ENCODE assay signal across 8 cellular contexts in the genomic region with DNA sequence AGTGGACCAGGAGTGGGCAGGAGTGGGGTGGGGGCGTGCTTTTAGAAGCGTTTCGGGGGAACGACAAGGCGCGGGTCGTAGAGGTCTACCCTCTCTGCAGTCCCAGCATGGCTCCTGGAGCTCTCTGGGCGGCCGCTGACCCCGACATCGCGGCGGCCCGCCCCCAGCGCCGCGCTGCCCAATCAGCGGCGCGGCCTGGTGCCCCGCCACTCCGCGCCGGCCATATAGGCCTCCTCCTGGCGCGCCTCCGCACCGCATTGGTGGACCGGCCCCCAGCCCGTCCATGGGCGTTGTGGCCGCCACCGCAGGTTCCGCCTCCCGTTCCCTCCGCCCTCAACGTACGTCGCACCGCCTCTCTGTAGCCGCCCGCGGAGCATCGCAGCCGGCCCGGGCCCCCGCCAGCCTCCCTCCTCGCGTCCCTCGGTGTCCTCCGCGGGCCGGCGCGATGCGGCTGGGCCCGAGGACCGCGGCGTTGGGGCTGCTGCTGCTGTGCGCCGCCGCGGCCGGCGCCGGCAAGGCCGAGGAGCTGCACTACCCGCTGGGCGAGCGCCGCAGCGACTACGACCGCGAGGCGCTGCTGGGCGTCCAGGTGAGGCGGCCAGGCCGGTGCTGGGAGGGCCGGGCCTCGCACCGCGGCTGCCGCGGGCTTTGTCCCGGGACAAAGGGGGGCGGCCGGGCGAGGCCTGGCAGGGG. TPM values are rescaled to one million over a fixed set of nuclear protein-coding genes. Genes with fewer than 3 reads are reported as not detected.
DNase-seq lines count a peak whose midpoint lies in the region; ATAC-seq and TF ChIP-seq lines count a peak whose summit lies in the region.

A gene with protein sequence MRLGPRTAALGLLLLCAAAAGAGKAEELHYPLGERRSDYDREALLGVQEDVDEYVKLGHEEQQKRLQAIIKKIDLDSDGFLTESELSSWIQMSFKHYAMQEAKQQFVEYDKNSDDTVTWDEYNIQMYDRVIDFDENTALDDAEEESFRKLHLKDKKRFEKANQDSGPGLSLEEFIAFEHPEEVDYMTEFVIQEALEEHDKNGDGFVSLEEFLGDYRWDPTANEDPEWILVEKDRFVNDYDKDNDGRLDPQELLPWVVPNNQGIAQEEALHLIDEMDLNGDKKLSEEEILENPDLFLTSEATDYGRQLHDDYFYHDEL (plus strand): TSS at position 353 of the 693 bp plus-strand sequence. CDS start 93 bp downstream, at position 446.

- no peaks in the 10 kb centered on the region for H3K9me3 ChIP-seq in smooth muscle cell (replicated peaks; ENCODE audit: low read depth)

- CTCF ChIA-PET in activated B cell treated with CpG ODN at 0.5 μM for 24 hours (lab: Charles Lee): interaction anchor here (1.6 kb wide), 1 partner anchor 100 kb away, joined by 5 read pairs; no protein-coding TSS in a partner anchor

- peaks cover 19% of the 10 kb centered on the region for H3K79me2 ChIP-seq in smooth muscle cell (ENCODE audit: low read depth)

- ATAC-seq in GM19025 (IDR thresholded peaks at IDR 0.05; ENCODE audit: low read depth, unreplicated experiment) (peak; percentile 98), HG03280 (IDR thresholded peaks at IDR 0.05; ENCODE audit: unreplicated experiment) (peak; percentile 97), activated B cell treated with CpG ODN at 0.5 μM for 24 hours (ENCODE audit: low read depth) (peak; percentile 97)

- peak within 1 kb of the TSS; percentile 93 for H3K27ac Mint-ChIP-seq in activated B cell treated with CpG ODN at 0.5 μM for 24 hours

- peak within 1 kb of the TSS; percentile 98 for H3K4me2 ChIP-seq in smooth muscle cell

- H3K27me3 ChIP-seq in smooth muscle cell (ENCODE audit: low read depth): no peaks in the 10 kb centered on the region

- peak within 1 kb of the TSS; percentile 94 for H2AFZ ChIP-seq in smooth muscle cell (ENCODE audit: low read depth)

- TF ChIP-seq CTCF in AG09319 (IDR thresholded peaks at IDR 0.05; ENCODE audit: low read depth, low read length) (no peak), activated B cell treated with CpG ODN at 0.5 μM for 24 hours (IDR thresholded peaks at IDR 0.05) (no peak), cardiac fibroblast (IDR thresholded peaks at IDR 0.05; ENCODE audit: low read depth, low read length) (no peak), smooth muscle cell (IDR thresholded peaks at IDR 0.05; ENCODE audit: borderline replicate concordance, insufficient read depth, poor library complexity, severe bottlenecking) (no peak)

- POLR2A ChIA-PET in activated B cell treated with CpG ODN at 0.5 μM for 24 hours (lab: Charles Lee): interaction anchor here (1.1 to 2.3 kb wide), 9 partner anchors 8 to 490 kb away, joined by 3 to 27 read pairs (median 7); a partner anchor contains a TSS

- H3K4me3 ChIP-seq in cardiac fibroblast (replicated peaks in 1 of 2; ENCODE audit: low read depth in 2 of 2, low read length in 2 of 2) (peak within 1 kb of the TSS; percentile 72 to 73), smooth muscle cell (peak within 1 kb of the TSS; percentile 90)

- H3K9ac ChIP-seq in smooth muscle cell (ENCODE audit: low read depth): peak within 1 kb of the TSS; percentile 83

- peak within 1 kb of the TSS; percentile 51 for H3K27ac ChIP-seq in smooth muscle cell (ENCODE audit: low read depth)

- WGBS in smooth muscle cell (ENCODE audit: low lambda C conversion rate): 1% methylated on average over 61 of the region's 90 CpGs

- H3K36me3 Mint-ChIP-seq in activated B cell treated with CpG ODN at 0.5 μM for 24 hours (ENCODE audit: low read depth): peaks cover 17% of the 10 kb centered on the region

- H3K4me1 Mint-ChIP-seq in activated B cell treated with CpG ODN at 0.5 μM for 24 hours: peaks cover 41% of the 10 kb centered on the region

- peaks cover 3% of the 10 kb centered on the region for H4K20me1 ChIP-seq in smooth muscle cell (ENCODE audit: low read depth)

- no peaks in the 10 kb centered on the region for H3K27me3 Mint-ChIP-seq in activated B cell treated with CpG ODN at 0.5 μM for 24 hours

- no peaks in the 10 kb centered on the region for H3K9me3 Mint-ChIP-seq in activated B cell treated with CpG ODN at 0.5 μM for 24 hours

- no peaks in the 10 kb centered on the region for H3K36me3 ChIP-seq in smooth muscle cell (ENCODE audit: low read depth)

- H3K4me3 Mint-ChIP-seq in activated B cell treated with CpG ODN at 0.5 μM for 24 hours: peak within 1 kb of the TSS; percentile 90

- intact Hi-C loops in activated B cell treated with CpG ODN at 0.5 μM for 24 hours (cut with micrococcal nuclease): loop anchor here (1.0 to 10.0 kb wide), 5 partner anchors 26 to 617 kb away; a partner anchor contains a TSS

- DNase-seq in AG09319 (ENCODE audit: extremely low read depth, low read depth): peak; percentile 81
- DNase-seq in NCI-H345 (lab: John Stamatoyannopoulos, UW): peak; percentile 92
- peak; percentile 91 for DNase-seq in activated B cell treated with CpG ODN at 0.5 μM for 24 hours
- DNase-seq in cardiac fibroblast (ENCODE audit: low read depth in 2 of 2): peak; percentile 93 to 96
- peak; percentile 97 for DNase-seq in iPS-NIHi7 (ENCODE audit: extremely low spot score)
- peak; percentile 62 for DNase-seq in smooth muscle cell (lab: John Stamatoyannopoulos, UW; ENCODE audit: unreplicated experiment)

- H3F3A ChIP-seq in smooth muscle cell (ENCODE audit: low read depth): no peaks in the 10 kb centered on the region

- peaks cover 44% of the 10 kb centered on the region for H3K4me1 ChIP-seq in smooth muscle cell (ENCODE audit: low read depth)

RNA-seq across cellular contexts. Expression of the gene that starts here (rescaled TPM):
- total RNA-seq in activated B cell treated with CpG ODN at 0.5 μM for 24 hours (23.8 and 25.0 TPM in 2 replicates), smooth muscle cell (200 and 230 TPM in 2 replicates)
- polyA plus RNA-seq in smooth muscle cell: 146 and 190 TPM in 2 replicates

Comparison
In these comparisons a context has a peak if more than half of its experiments do, and no peak if none do; other contexts are left out.
1. Peak in every context shown above with its lines: DNase-seq, ATAC-seq, H3K4me3 ChIP-seq and H3K27ac ChIP-seq.